Comparison of ENCODE assay signal across 20 cellular contexts in genomic region chr5:120366047-120366446, GRCh38.
DNase-seq lines count a peak whose midpoint lies in the region; ATAC-seq and TF ChIP-seq lines count a peak whose summit lies in the region.
"Had no signal": no experiment of that assay in that cellular context is flagged by ENCODE, and none has a peak within 500 bp of the region (broad histone marks: within the 10 kb centered on the region; RNA-seq: fewer than 3 reads in every experiment).

No MANE protein-coding gene starts in this region.

- H3K9me3 ChIP-seq in adipocyte (ENCODE audit: control insufficient read depth, low read length) = no peaks in the 10 kb centered on the region
- H3K9me3 ChIP-seq: left ventricle myocardium inferior, stomach had no signal

- H3K9ac ChIP-seq in adipocyte (ENCODE audit: low read length) = no peak overlapping the region

- H3K27ac Mint-ChIP-seq in natural killer cell treated with Interleukin-12 subunit alpha and Interleukin-12 subunit beta and Interleukin-15 and Interleukin-18, amount 100 ng/mL, for 72 hours = no peak overlapping the region
- H3K27ac Mint-ChIP-seq: activated CD4-positive, alpha-beta T cell treated with anti-CD3 and anti-CD28 coated beads for 36 hours; activated naive CD8-positive, alpha-beta T cell treated with anti-CD3 and anti-CD28 coated beads for 36 hours; activated T-helper 17 cell treated with anti-CD3 and anti-CD28 coated beads, Interleukin-2, amount 50 U/mL, for 72 hours; CD8-positive, alpha-beta T cell; type B pancreatic cell had no signal

- H3K4me1 Mint-ChIP-seq in natural killer cell treated with Interleukin-12 subunit alpha and Interleukin-12 subunit beta and Interleukin-15 and Interleukin-18, amount 100 ng/mL, for 72 hours (ENCODE audit: low read depth in 2 of 2) = no peaks in the 10 kb centered on the region
- H3K4me1 Mint-ChIP-seq: activated CD4-positive, alpha-beta T cell treated with anti-CD3 and anti-CD28 coated beads for 36 hours; activated naive CD8-positive, alpha-beta T cell treated with anti-CD3 and anti-CD28 coated beads for 36 hours; activated T-helper 17 cell treated with anti-CD3 and anti-CD28 coated beads, Interleukin-2, amount 50 U/mL, for 72 hours had no signal

- TF ChIP-seq CTCF in fibroblast of pulmonary artery (IDR thresholded peaks at IDR 0.05; ENCODE audit: low read length, missing control alignments) (no peak), retinal pigment epithelial cell (conservative IDR thresholded peaks at IDR 0.05; ENCODE audit: low read depth, low read length) (no peak)

- no peaks in the 10 kb centered on the region for H3K36me3 ChIP-seq in adipocyte (ENCODE audit: control insufficient read depth, insufficient read depth, low read length, severe bottlenecking)
- H3K36me3 ChIP-seq: left ventricle myocardium inferior, stomach had no signal

- H3K27me3 Mint-ChIP-seq in natural killer cell treated with Interleukin-12 subunit alpha and Interleukin-12 subunit beta and Interleukin-15 and Interleukin-18, amount 100 ng/mL, for 72 hours = no peaks in the 10 kb centered on the region
- H3K27me3 Mint-ChIP-seq: activated CD4-positive, alpha-beta T cell treated with anti-CD3 and anti-CD28 coated beads for 36 hours; activated naive CD8-positive, alpha-beta T cell treated with anti-CD3 and anti-CD28 coated beads for 36 hours; activated T-helper 17 cell treated with anti-CD3 and anti-CD28 coated beads, Interleukin-2, amount 50 U/mL, for 72 hours; type B pancreatic cell had no signal

- DNase-seq in H4 (ENCODE audit: low spot score) (peak; percentile 50), adipocyte (ENCODE audit: low read depth) (peak; percentile 13), fibroblast of pulmonary artery (ENCODE audit: low read depth) (peak; percentile 21), retinal pigment epithelial cell (ENCODE audit: low read depth) (peak; percentile 30), caudate nucleus (lab: John Stamatoyannopoulos, UW) (no peak)
- DNase-seq in natural killer cell treated with Interleukin-12 subunit alpha and Interleukin-12 subunit beta and Interleukin-15 and Interleukin-18, amount 100 ng/mL, for 72 hours (ENCODE audit: low spot score) = no peak
- no peak for DNase-seq in activated naive CD4-positive, alpha-beta T cell treated with Interleukin-2 at 50 U/mL for 16 hours
- DNase-seq: activated CD4-positive, alpha-beta T cell treated with anti-CD3 and anti-CD28 coated beads for 36 hours; activated naive CD8-positive, alpha-beta T cell treated with anti-CD3 and anti-CD28 coated beads for 36 hours; CD8-positive, alpha-beta T cell; dorsolateral prefrontal cortex; glutamatergic neuron; left ventricle myocardium inferior; NCI-H524 treated with DMSO at 0.1 percent for 48 hours; SHP77 treated with DMSO at 0.1 percent for 48 hours; stomach had no signal

- H3K4me3 ChIP-seq in adipocyte (ENCODE audit: low read length) = no peak overlapping the region
- H3K4me3 ChIP-seq in fibroblast of pulmonary artery (replicated peaks; ENCODE audit: low read depth, low read length) = no peak overlapping the region
- no peak overlapping the region for H3K4me3 ChIP-seq in retinal pigment epithelial cell (ENCODE audit: low read length)
- H3K4me3 ChIP-seq: dorsolateral prefrontal cortex, left ventricle myocardium inferior, stomach had no signal

- H3K4me1 ChIP-seq in adipocyte (ENCODE audit: control insufficient read depth, insufficient read depth, low read length) = no peaks in the 10 kb centered on the region
- H3K4me1 ChIP-seq: left ventricle myocardium inferior had no signal

- H3K27ac ChIP-seq in caudate nucleus (ENCODE audit: low read depth, low read length) = no peak overlapping the region
- H3K27ac ChIP-seq: dorsolateral prefrontal cortex, epithelial cell of prostate, left ventricle myocardium inferior, stomach had no signal

- ATAC-seq in natural killer cell treated with Interleukin-12 subunit alpha and Interleukin-12 subunit beta and Interleukin-15 and Interleukin-18, amount 100 ng/mL, for 72 hours = no peak
- no peak for ATAC-seq in HG02623 (IDR thresholded peaks at IDR 0.05; ENCODE audit: unreplicated experiment)
- ATAC-seq: activated CD4-positive, alpha-beta T cell treated with anti-CD3 and anti-CD28 coated beads for 36 hours; activated T-helper 17 cell treated with anti-CD3 and anti-CD28 coated beads, Interleukin-2, amount 50 U/mL, for 72 hours; CD8-positive, alpha-beta T cell had no signal

- no peaks in the 10 kb centered on the region for H3K27me3 ChIP-seq in adipocyte (replicated peaks; ENCODE audit: control insufficient read depth, insufficient read depth, low read length)
- H3K27me3 ChIP-seq: dorsolateral prefrontal cortex, stomach had no signal

- H3K4me3 Mint-ChIP-seq in natural killer cell treated with Interleukin-12 subunit alpha and Interleukin-12 subunit beta and Interleukin-15 and Interleukin-18, amount 100 ng/mL, for 72 hours = no peak overlapping the region
- H3K4me3 Mint-ChIP-seq: activated CD4-positive, alpha-beta T cell treated with anti-CD3 and anti-CD28 coated beads for 36 hours; activated naive CD8-positive, alpha-beta T cell treated with anti-CD3 and anti-CD28 coated beads for 36 hours; activated T-helper 17 cell treated with anti-CD3 and anti-CD28 coated beads, Interleukin-2, amount 50 U/mL, for 72 hours; CD8-positive, alpha-beta T cell; type B pancreatic cell had no signal

- no peaks in the 10 kb centered on the region for H3K36me3 Mint-ChIP-seq in natural killer cell treated with Interleukin-12 subunit alpha and Interleukin-12 subunit beta and Interleukin-15 and Interleukin-18, amount 100 ng/mL, for 72 hours
- H3K36me3 Mint-ChIP-seq: activated naive CD8-positive, alpha-beta T cell treated with anti-CD3 and anti-CD28 coated beads for 36 hours; CD8-positive, alpha-beta T cell; type B pancreatic cell had no signal

- peaks cover 5% of the 10 kb centered on the region for H3K9me3 Mint-ChIP-seq in natural killer cell treated with Interleukin-12 subunit alpha and Interleukin-12 subunit beta and Interleukin-15 and Interleukin-18, amount 100 ng/mL, for 72 hours
- H3K9me3 Mint-ChIP-seq: activated naive CD8-positive, alpha-beta T cell treated with anti-CD3 and anti-CD28 coated beads for 36 hours; CD8-positive, alpha-beta T cell; type B pancreatic cell had no signal

Comparison
In these comparisons a context has a peak if more than half of its experiments do, and no peak if none do; other contexts are left out.
1. DNase-seq: peak in H4 (single experiment), adipocyte (single experiment), fibroblast of pulmonary artery (single experiment) and retinal pigment epithelial cell (single experiment); none in natural killer cell treated with Interleukin-12 subunit alpha and Interleukin-12 subunit beta and Interleukin-15 and Interleukin-18, amount 100 ng/mL, for 72 hours (single experiment), activated naive CD4-positive, alpha-beta T cell treated with Interleukin-2 at 50 U/mL for 16 hours (single experiment) and caudate nucleus (0 of 61).